Comparison of ENCODE assay signal across 10 cellular contexts in genomic region chr19:14390548-14390947, GRCh38.
"Had no signal": no experiment of that assay in that cellular context is flagged by ENCODE, and none has a peak within 500 bp of the region (broad histone marks: within the 10 kb centered on the region; RNA-seq: fewer than 3 reads in every experiment).

No MANE protein-coding gene starts in this region.

- H3K4me1 Mint-ChIP-seq: nephron had no signal

- H3K27ac Mint-ChIP-seq: nephron had no signal

- H3K4me3 Mint-ChIP-seq: nephron had no signal

- DNase-seq: activated CD4-positive, CD25-positive, alpha-beta regulatory T cell treated with anti-CD3 and anti-CD28 coated beads, Interleukin-2, amount 50 U/mL, for 72 hours; activated T-cell treated with anti-CD3 and anti-CD28 coated beads, Interleukin-2, amount 50 U/mL, for 48 hours; effector CD4-positive, alpha-beta T cell; foreskin melanocyte; head of caudate nucleus; SIG-M5; sigmoid colon; stimulated activated naive CD4-positive, alpha-beta T cell treated with Interleukin-2 at 50 U/mL for 16 hours; upper lobe of left lung had no signal

- H3K9me3 Mint-ChIP-seq: nephron had no signal
